31 cellular contexts compared by ENCODE assay signal in genomic region chr4:99507349-99507748, GRCh38. TPM values are rescaled to one million over a fixed set of nuclear protein-coding genes. Genes with fewer than 3 reads are reported as not detected.
DNase-seq lines count a peak whose midpoint lies in the region; ATAC-seq, FAIRE-seq and TF ChIP-seq lines count a peak whose summit lies in the region.
"Had no signal": no experiment of that assay in that cellular context is flagged by ENCODE, and none has a peak within 500 bp of the region (broad histone marks: within the 10 kb centered on the region; RNA-seq: fewer than 3 reads in every experiment).

No MANE protein-coding gene starts in this region.

- H3K27me3 Mint-ChIP-seq in activated T-cell treated with anti-CD3 and anti-CD28 coated beads, Interleukin-2, amount 50 U/mL, for 4 hours (ENCODE audit: low read depth) = no peaks in the 10 kb centered on the region
- H3K27me3 Mint-ChIP-seq in activated T-helper 17 cell treated with anti-CD3 and anti-CD28 coated beads, Interleukin-2, amount 50 U/mL, for 72 hours = no peaks in the 10 kb centered on the region
- H3K27me3 Mint-ChIP-seq in immature natural killer cell (ENCODE audit: low read depth in 3 of 3) = peaks cover 0 to 3% (median 3%) of the 10 kb centered on the region in 3 donors

- no peak for FAIRE-seq in H54 (lab: Jason Lieb, UNC)
- FAIRE-seq: pancreas, small intestine had no signal

- TF ChIP-seq POLR2A in H54 (IDR thresholded peaks at IDR 0.05; ENCODE audit: low read depth, low read length) = no peak

- H3K4me1 Mint-ChIP-seq in activated T-cell treated with anti-CD3 and anti-CD28 coated beads, Interleukin-2, amount 50 U/mL, for 4 hours (ENCODE audit: low read depth) = peaks cover 52% of the 10 kb centered on the region
- H3K4me1 Mint-ChIP-seq in activated T-helper 17 cell treated with anti-CD3 and anti-CD28 coated beads, Interleukin-2, amount 50 U/mL, for 72 hours = peaks cover 20% of the 10 kb centered on the region
- peaks cover 0 to 21% of the 10 kb centered on the region in 2 donors for H3K4me1 Mint-ChIP-seq in immature natural killer cell

- H3K36me3 Mint-ChIP-seq in activated T-cell treated with anti-CD3 and anti-CD28 coated beads, Interleukin-2, amount 50 U/mL, for 4 hours (ENCODE audit: insufficient read depth) = no peaks in the 10 kb centered on the region
- no peaks in the 10 kb centered on the region for H3K36me3 Mint-ChIP-seq in activated T-helper 17 cell treated with anti-CD3 and anti-CD28 coated beads, Interleukin-2, amount 50 U/mL, for 72 hours (ENCODE audit: low read depth)
- H3K36me3 Mint-ChIP-seq in immature natural killer cell = no peaks in the 10 kb centered on the region
- H3K36me3 Mint-ChIP-seq: natural killer cell treated with Interleukin-12 subunit alpha and Interleukin-12 subunit beta and Interleukin-15 and Interleukin-18, amount 100 ng/mL, for 72 hours; type B pancreatic cell had no signal

- H3K4me3 Mint-ChIP-seq in activated T-cell treated with anti-CD3 and anti-CD28 coated beads, Interleukin-2, amount 50 U/mL, for 4 hours = peak overlapping the region; percentile 34
- H3K4me3 Mint-ChIP-seq in activated T-helper 17 cell treated with anti-CD3 and anti-CD28 coated beads, Interleukin-2, amount 50 U/mL, for 72 hours = peak overlapping the region; percentile 23
- H3K4me3 Mint-ChIP-seq in immature natural killer cell = no peak overlapping the region
- H3K4me3 Mint-ChIP-seq: dendritic cell treated with granulocyte-macrophage colony-stimulating factor and Interleukin-4, amounts not matched to agents 40 ng/mL and 50 ng/mL, for 4 days; endodermal cell; natural killer cell treated with Interleukin-12 subunit alpha and Interleukin-12 subunit beta and Interleukin-15 and Interleukin-18, amount 100 ng/mL, for 72 hours; type B pancreatic cell had no signal

- no peak for DNase-seq in activated T-cell treated with anti-CD3 and anti-CD28 coated beads, Interleukin-2, amount 50 U/mL, for 4 hours
- no peak for DNase-seq in activated T-cell treated with anti-CD3 and anti-CD28 coated beads, Interleukin-2, amount 50 U/mL, for 1 hour
- DNase-seq in stimulated activated naive CD8-positive, alpha-beta T cell treated with anti-CD3 and anti-CD28 coated beads, Interleukin-15, Interleukin-2, amounts not matched to agents 100 U/mL and 50 U/mL, for 24 hours = no peak
- no peak for DNase-seq in immature natural killer cell
- no peak for DNase-seq in H54 (ENCODE audit: insufficient read length, low spot score)
- DNase-seq in D341Med (ENCODE audit: low spot score) = no peak
- DNase-seq: activated CD4-positive, CD25-positive, alpha-beta regulatory T cell treated with anti-CD3 and anti-CD28 coated beads, Interleukin-2, amount 50 U/mL, for 72 hours; endodermal cell; GDM1; HCEC 1CT; heart left ventricle; kidney glomerular epithelial cell; lower lobe of right lung; NCI-H1436; NCI-H2107; NCI-H446 treated with DMSO at 0.1 percent for 48 hours; pancreas; small intestine had no signal

- no peaks in the 10 kb centered on the region for H3K9me3 ChIP-seq in KOPT-K1 (ENCODE audit: insufficient read depth, low read length, poor library complexity, severe bottlenecking)
- H3K9me3 ChIP-seq: ascending aorta, lower lobe of right lung, pancreas, SJSA1 had no signal

- peak overlapping the region; percentile 9 for H3K27ac ChIP-seq in KOPT-K1 (ENCODE audit: low read depth, low read length, poor library complexity, severe bottlenecking)
- H3K27ac ChIP-seq: ascending aorta, cardiac muscle cell, esophagus muscularis mucosa, foreskin keratinocyte, heart left ventricle, KMS-11, lower lobe of right lung, pancreas, SJSA1 had no signal

- peak overlapping the region; percentile 65 for H3K27ac Mint-ChIP-seq in activated T-helper 17 cell treated with anti-CD3 and anti-CD28 coated beads, Interleukin-2, amount 50 U/mL, for 72 hours
- H3K27ac Mint-ChIP-seq in immature natural killer cell = no peak overlapping the region
- H3K27ac Mint-ChIP-seq: dendritic cell treated with granulocyte-macrophage colony-stimulating factor and Interleukin-4, amounts not matched to agents 40 ng/mL and 50 ng/mL, for 4 days; endodermal cell; type B pancreatic cell had no signal

- peak; percentile 10 to 17 for ATAC-seq in activated T-cell treated with anti-CD3 and anti-CD28 coated beads, Interleukin-2, amount 50 U/mL, for 4 hours
- ATAC-seq in activated T-helper 17 cell treated with anti-CD3 and anti-CD28 coated beads, Interleukin-2, amount 50 U/mL, for 72 hours (replicated peaks) = peak; percentile 51
- peak; percentile 23 for ATAC-seq in stimulated activated naive CD8-positive, alpha-beta T cell treated with anti-CD3 and anti-CD28 coated beads, Interleukin-15, Interleukin-2, amounts not matched to agents 100 U/mL and 50 U/mL, for 24 hours
- ATAC-seq: heart left ventricle, lower lobe of right lung, pancreas had no signal

- no peaks in the 10 kb centered on the region for H3K9me3 Mint-ChIP-seq in activated T-cell treated with anti-CD3 and anti-CD28 coated beads, Interleukin-2, amount 50 U/mL, for 4 hours
- H3K9me3 Mint-ChIP-seq in activated T-helper 17 cell treated with anti-CD3 and anti-CD28 coated beads, Interleukin-2, amount 50 U/mL, for 72 hours = no peaks in the 10 kb centered on the region
- peaks cover 0 to 4% (median 0%) of the 10 kb centered on the region in 6 donors for H3K9me3 Mint-ChIP-seq in immature natural killer cell
- H3K9me3 Mint-ChIP-seq: dendritic cell treated with granulocyte-macrophage colony-stimulating factor and Interleukin-4, amounts not matched to agents 40 ng/mL and 50 ng/mL, for 4 days; endodermal cell; natural killer cell treated with Interleukin-12 subunit alpha and Interleukin-12 subunit beta and Interleukin-15 and Interleukin-18, amount 100 ng/mL, for 72 hours; type B pancreatic cell had no signal

- no peaks in the 10 kb centered on the region for H3K36me3 ChIP-seq in KOPT-K1 (ENCODE audit: insufficient read depth, low read length)
- H3K36me3 ChIP-seq: ascending aorta, cardiac muscle cell, esophagus muscularis mucosa, heart left ventricle, lower lobe of right lung, pancreas, SJSA1 had no signal

RNA-seq across cellular contexts. Expression of gene C4orf17, which starts 3.5 kb away (rescaled TPM):
- not detected for total RNA-seq in activated T-cell treated with anti-CD3 and anti-CD28 coated beads, Interleukin-2, amount 50 U/mL, for 4 hours
- not detected for total RNA-seq in activated T-helper 17 cell treated with anti-CD3 and anti-CD28 coated beads, Interleukin-2, amount 50 U/mL, for 72 hours
- not detected for polyA plus RNA-seq in immature natural killer cell
- total RNA-seq: A673; ascending aorta; cardiac muscle cell; endodermal cell; esophagus muscularis mucosa; foreskin keratinocyte; heart left ventricle; lower lobe of right lung; natural killer cell treated with Interleukin-12 subunit alpha and Interleukin-12 subunit beta and Interleukin-15 and Interleukin-18, amount 100 ng/mL, for 72 hours; pancreas; RPMI7951; SJSA1 had no signal
- polyA plus RNA-seq: cardiac muscle cell, foreskin keratinocyte, heart left ventricle, pancreas, small intestine had no signal

RNA-seq across cellular contexts. Expression of gene TRMT10A, which starts 56.5 kb away (rescaled TPM):
- total RNA-seq in activated T-cell treated with anti-CD3 and anti-CD28 coated beads, Interleukin-2, amount 50 U/mL, for 4 hours = 1 to 10 TPM; 5.6 to 7.7 (median 6.5) TPM
- 10 to 100 TPM; 10.1 to 10.5 TPM for total RNA-seq in activated T-helper 17 cell treated with anti-CD3 and anti-CD28 coated beads, Interleukin-2, amount 50 U/mL, for 72 hours
- 1 to 10 TPM; 2.1 to 5.4 (median 2.6) TPM for polyA plus RNA-seq in immature natural killer cell
- total RNA-seq: ascending aorta had no signal

Comparison
In these comparisons a context has a peak if more than half of its experiments do, and no peak if none do; other contexts are left out.
1. H3K4me3 Mint-ChIP-seq: peak in activated T-cell treated with anti-CD3 and anti-CD28 coated beads, Interleukin-2, amount 50 U/mL, for 4 hours (single experiment) and activated T-helper 17 cell treated with anti-CD3 and anti-CD28 coated beads, Interleukin-2, amount 50 U/mL, for 72 hours (single experiment); none in immature natural killer cell (0 of 5).
2. Peak in every context shown above with its lines, with median percentiles within 50 percentile points of each other: ATAC-seq.